Comparison of ENCODE assay signal across 11 cellular contexts in the genomic region with DNA sequence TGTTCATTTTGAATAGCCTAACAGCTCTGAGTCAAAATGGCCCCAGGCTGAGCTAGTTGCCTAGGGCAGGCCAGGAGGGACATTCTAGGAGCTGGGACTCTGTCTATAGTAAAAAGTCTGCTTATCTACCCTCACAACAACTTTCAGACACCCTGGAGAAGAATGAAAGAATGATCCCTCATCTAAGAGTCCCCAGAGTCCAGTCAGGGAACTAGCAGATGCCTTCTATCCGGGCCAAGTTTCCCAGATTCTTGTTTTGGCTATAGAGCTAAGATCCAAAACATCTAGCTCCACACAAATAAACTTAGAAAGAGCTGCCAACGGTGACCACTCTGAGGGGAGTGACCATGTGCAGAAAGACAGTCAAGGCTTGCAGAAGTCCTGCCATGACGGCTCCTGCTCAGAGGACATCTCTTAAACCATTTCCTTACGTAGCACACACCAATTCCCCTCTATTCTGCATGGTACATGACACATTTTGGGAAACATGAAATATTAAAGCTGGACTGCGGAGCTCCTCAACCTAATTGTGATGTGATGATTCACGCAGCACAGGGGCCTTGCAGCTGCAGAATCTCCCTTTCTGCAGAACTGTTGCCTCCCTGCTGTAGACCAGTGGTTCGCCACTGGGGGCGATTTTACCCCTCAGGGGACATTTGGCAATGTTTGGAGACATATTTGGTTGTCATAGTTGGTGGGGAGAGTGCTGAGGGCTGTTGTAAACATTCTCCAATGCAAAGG. TPM values are rescaled to one million over a fixed set of nuclear protein-coding genes. Genes with fewer than 3 reads are reported as not detected.
DNase-seq lines count a peak whose midpoint lies in the region; ATAC-seq and TF ChIP-seq lines count a peak whose summit lies in the region.
"Had no signal": no experiment of that assay in that cellular context is flagged by ENCODE, and none has a peak within 500 bp of the region (broad histone marks: within the 10 kb centered on the region; RNA-seq: fewer than 3 reads in every experiment).

No MANE protein-coding gene starts in this region.

- no peak overlapping the region for H3K4me3 Mint-ChIP-seq in progenitor cell of endocrine pancreas (ENCODE audit: low read depth)

- H3K4me3 ChIP-seq in NB4 (ENCODE audit: low read depth, low read length) = no peak overlapping the region
- H3K4me3 ChIP-seq: SK-N-MC had no signal

- POLR2A ChIA-PET in HEK293T (lab: Yijun Ruan, JAX) = no interaction called here

- H3K27ac Mint-ChIP-seq in progenitor cell of endocrine pancreas = no peak overlapping the region

- H3K27me3 Mint-ChIP-seq in progenitor cell of endocrine pancreas = no peaks in the 10 kb centered on the region

- TF ChIP-seq CTCF in NB4 (IDR thresholded peaks at IDR 0.05; ENCODE audit: low read depth, low read length) (peak; percentile 35), progenitor cell of endocrine pancreas (IDR thresholded peaks at IDR 0.05; ENCODE audit: unreplicated experiment) (no peak)

- peaks cover 2% of the 10 kb centered on the region for H3K36me3 Mint-ChIP-seq in progenitor cell of endocrine pancreas (ENCODE audit: insufficient read depth)

- H3K4me1 Mint-ChIP-seq in progenitor cell of endocrine pancreas (ENCODE audit: low read depth) = peaks cover 14% of the 10 kb centered on the region

- peak; percentile 70 for DNase-seq in AG08396 (ENCODE audit: low spot score)
- peak; percentile 71 for DNase-seq in NB4 (ENCODE audit: low read depth)
- DNase-seq in myocyte (ENCODE audit: low read depth) = peak; percentile 46
- no peak for DNase-seq in HEK293T (ENCODE audit: extremely low spot score)
- no peak for DNase-seq in progenitor cell of endocrine pancreas (ENCODE audit: low spot score, unreplicated experiment)
- DNase-seq: activated CD4-positive, alpha-beta T cell treated with anti-CD3 and anti-CD28 coated beads, Interleukin-2, amount 50 U/mL, for 48 hours; NCI-H226 had no signal

- CTCF ChIA-PET in HEK293T (lab: Yijun Ruan, JAX) = interaction anchor here (1.2 to 1.5 kb wide), 2 partner anchors 10 to 37 kb away, joined by 3 to 4 read pairs; no protein-coding TSS in a partner anchor

- peaks cover 4% of the 10 kb centered on the region for H3K9me3 Mint-ChIP-seq in progenitor cell of endocrine pancreas (ENCODE audit: low read depth)

- peak; percentile 58 for ATAC-seq in esophagus mucosa
- no peak for ATAC-seq in GM21367 (IDR thresholded peaks at IDR 0.05; ENCODE audit: unreplicated experiment)
- ATAC-seq in GM18498 (IDR thresholded peaks at IDR 0.05; ENCODE audit: unreplicated experiment) = no peak

- TF ChIP-seq POLR2A in NB4 (IDR thresholded peaks at IDR 0.05; ENCODE audit: extremely low read depth, insufficient read length) = no peak

TF ChIP-seq in HEK293T, 16 proteins besides CTCF, POLR2A, EP300 and RAD21:
- TF ChIP-seq ELF4 (IDR thresholded peaks at IDR 0.05) = no peak
- no peak for TF ChIP-seq NFRKB (IDR thresholded peaks at IDR 0.05)
- no peak for TF ChIP-seq BHLHE40 (IDR thresholded peaks at IDR 0.05; ENCODE audit: borderline replicate concordance)
- TF ChIP-seq SP1 (IDR thresholded peaks at IDR 0.05) = no peak
- TF ChIP-seq L3MBTL2 (conservative IDR thresholded peaks at IDR 0.05) = no peak
- TF ChIP-seq LEF1 (IDR thresholded peaks at IDR 0.05; ENCODE audit: borderline replicate concordance) = no peak
- no peak for TF ChIP-seq SUZ12 (IDR thresholded peaks at IDR 0.05)
- no peak for TF ChIP-seq TARDBP (IDR thresholded peaks at IDR 0.05)
- no peak for TF ChIP-seq FOXA1 (IDR thresholded peaks at IDR 0.05)
- no peak for TF ChIP-seq HDGF (IDR thresholded peaks at IDR 0.05; ENCODE audit: borderline replicate concordance)
- no peak for TF ChIP-seq CTBP1 (IDR thresholded peaks at IDR 0.05; ENCODE audit: borderline replicate concordance)
- no peak for TF ChIP-seq FOXK2 (IDR thresholded peaks at IDR 0.05)
- no peak for TF ChIP-seq ZNF384 (IDR thresholded peaks at IDR 0.05)
- TF ChIP-seq ARNT (IDR thresholded peaks at IDR 0.05) = no peak

RNA-seq across cellular contexts. Expression of a gene that starts 24.2 kb away (rescaled TPM):
- total RNA-seq in esophagus mucosa (13.6 TPM), myocyte (0.16 and 0.37 TPM in 2 replicates), progenitor cell of endocrine pancreas (13.7 and 15.6 TPM in 2 replicates)
- 0.73 TPM for polyA plus RNA-seq in myocyte (2012)

Comparison
In these comparisons a context has a peak if more than half of its experiments do, and no peak if none do; other contexts are left out.
1. DNase-seq: peak in AG08396 (single experiment), NB4 (single experiment) and myocyte (single experiment); none in HEK293T (single experiment) and progenitor cell of endocrine pancreas (single experiment).
2. RNA of a gene that starts 24.2 kb away (total RNA-seq): 13.7 to 15.6 TPM in progenitor cell of endocrine pancreas and 13.6 TPM in esophagus mucosa (single experiment); 0.16 to 0.37 TPM in myocyte; every median in the first group is over 10 times any median in the second.